11 cellular contexts compared by ENCODE assay signal in genomic region chr17:3907483-3908216, GRCh38. TPM values are rescaled to one million over a fixed set of nuclear protein-coding genes. Genes with fewer than 3 reads are reported as not detected.
DNase-seq lines count a peak whose midpoint lies in the region; ATAC-seq, FAIRE-seq and TF ChIP-seq lines count a peak whose summit lies in the region.
"Had no signal": no experiment of that assay in that cellular context is flagged by ENCODE, and none has a peak within 500 bp of the region (broad histone marks: within the 10 kb centered on the region; RNA-seq: fewer than 3 reads in every experiment).

No MANE protein-coding gene starts in this region.

- CTCF ChIA-PET in CD4-positive, alpha-beta memory T cell (lab: Charles Lee; ENCODE audit: partially characterized antibody), result interaction anchor here (0.7 to 2.4 kb wide), 4 partner anchors 9 to 170 kb away, joined by 3 to 7 read pairs (median 4); partner anchors contain the start of gene P2RX1

- H3K4me1 Mint-ChIP-seq in CD4-positive, alpha-beta memory T cell, result peaks cover 5 to 17% (median 12%) of the 10 kb centered on the region in 4 donors
- H3K4me1 Mint-ChIP-seq in naive B cell, result peaks cover 36 to 68% (median 66%) of the 10 kb centered on the region in 3 donors

- no peaks in the 10 kb centered on the region for H3K27me3 Mint-ChIP-seq in CD4-positive, alpha-beta memory T cell
- no peaks in the 10 kb centered on the region for H3K27me3 Mint-ChIP-seq in naive B cell

- H3K27me3 ChIP-seq in CD4-positive, alpha-beta memory T cell (ENCODE audit: insufficient read depth, low read length), result no peaks in the 10 kb centered on the region

- peak in 1 of 5 donors; percentile 37 for DNase-seq in CD4-positive, alpha-beta memory T cell
- DNase-seq in HTR-8/SVneo (ENCODE audit: insufficient read length, low spot score), result no peak
- DNase-seq in choroid plexus epithelial cell (ENCODE audit: low read depth), result no peak
- DNase-seq in naive B cell, result no peak
- no peak for DNase-seq in SW 1271 (lab: John Stamatoyannopoulos, UW)
- DNase-seq in ureter (ENCODE audit: low spot score), result no peak
- DNase-seq in activated CD4-positive, alpha-beta T cell treated with anti-CD3 and anti-CD28 coated beads, Interleukin-2, amount 50 U/mL, for 48 hours, result no peak
- DNase-seq: NCI-H774 had no signal

- no peak overlapping the region for H3K4me3 ChIP-seq in CD4-positive, alpha-beta memory T cell (ENCODE audit: low read length in 2 of 2)
- H3K4me3 ChIP-seq in choroid plexus epithelial cell (ENCODE audit: low read depth, low read length), result no peak overlapping the region

- H3K4me1 ChIP-seq in CD4-positive, alpha-beta memory T cell (ENCODE audit: insufficient read depth, low read length), result peaks cover 15% of the 10 kb centered on the region

- peak overlapping the region in 4 of 7 donors; percentile 13 to 75 (median 46) for H3K27ac Mint-ChIP-seq in CD4-positive, alpha-beta memory T cell
- H3K27ac Mint-ChIP-seq in naive B cell, result peak overlapping the region; percentile 75 to 100 (median 86)
- H3K27ac Mint-ChIP-seq: activated T-helper 2 cell treated with anti-CD3 and anti-CD28 coated beads, Interferon-gamma antibody, Interleukin-2, Interleukin-4, amounts not matched to agents 10 μg/mL and 5 μg/mL and 100 μg/mL, durations not matched to agents 14 hours and 24 hours and 36 hours had no signal

- TF ChIP-seq CTCF in choroid plexus epithelial cell (conservative IDR thresholded peaks at IDR 0.05; ENCODE audit: low read depth, low read length), result peak; percentile 35

- H3K27ac ChIP-seq in CD4-positive, alpha-beta memory T cell (ENCODE audit: low read depth, low read length), result no peak overlapping the region

- FAIRE-seq in HTR-8/SVneo (lab: Jason Lieb, UNC), result peak; percentile 67
- FAIRE-seq: G401.6 had no signal

- POLR2A ChIA-PET in CD4-positive, alpha-beta memory T cell (lab: Charles Lee; ENCODE audit: partially characterized antibody), result no interaction called here

- no peaks in the 10 kb centered on the region for H3K36me3 ChIP-seq in CD4-positive, alpha-beta memory T cell (ENCODE audit: insufficient read depth, low read length)

- no peaks in the 10 kb centered on the region for H3K9me3 ChIP-seq in CD4-positive, alpha-beta memory T cell (ENCODE audit: control insufficient read depth in 1 of 2, low read length in 2 of 2)

- ATAC-seq in naive B cell (ENCODE audit: low read depth in 2 of 2) (no peak), HG03045 (IDR thresholded peaks at IDR 0.05; ENCODE audit: unreplicated experiment) (no peak)

- H3K9me3 Mint-ChIP-seq in CD4-positive, alpha-beta memory T cell, result no peaks in the 10 kb centered on the region
- H3K9me3 Mint-ChIP-seq in naive B cell, result no peaks in the 10 kb centered on the region
- H3K9me3 Mint-ChIP-seq: activated T-helper 2 cell treated with anti-CD3 and anti-CD28 coated beads, Interferon-gamma antibody, Interleukin-2, Interleukin-4, amounts not matched to agents 10 μg/mL and 5 μg/mL and 100 μg/mL, durations not matched to agents 14 hours and 24 hours and 36 hours had no signal

- intact Hi-C loops in CD4-positive, alpha-beta memory T cell (cut with micrococcal nuclease), result no loop called here

- no peaks in the 10 kb centered on the region for H3K36me3 Mint-ChIP-seq in CD4-positive, alpha-beta memory T cell
- H3K36me3 Mint-ChIP-seq in naive B cell, result no peaks in the 10 kb centered on the region

- H3K4me3 Mint-ChIP-seq in CD4-positive, alpha-beta memory T cell, result no peak overlapping the region
- peak overlapping the region in 3 of 8 donors; percentile 45 to 75 (median 47) for H3K4me3 Mint-ChIP-seq in naive B cell

RNA-seq across cellular contexts. Expression of gene P2RX1, which starts 8.6 kb away (rescaled TPM):
- not detected for total RNA-seq in CD4-positive, alpha-beta memory T cell
- polyA plus RNA-seq in CD4-positive, alpha-beta memory T cell, result not detected
- 10 to 100 TPM in 5 of 6 donors, 1 to 10 TPM in 1; 2.3 to 20.2 (median 15.1) TPM for polyA plus RNA-seq in naive B cell (ENCODE audit: low read depth in 6 of 6)
- total RNA-seq in ureter, result 44.3 TPM

RNA-seq across cellular contexts. Expression of gene CAMKK1, which starts 14.8 kb away (rescaled TPM):
- 1 to 10 TPM; 3.5 TPM for total RNA-seq in CD4-positive, alpha-beta memory T cell
- polyA plus RNA-seq in CD4-positive, alpha-beta memory T cell, result 1 to 10 TPM in 1 of 2 donors, under 1 TPM in 1; 0.18 to 2.6 TPM
- polyA plus RNA-seq in naive B cell (ENCODE audit: low read depth in 6 of 6), result 1 to 10 TPM in 4 of 6 donors, under 1 TPM in 2; 0.69 to 1.4 (median 1.1) TPM
- total RNA-seq in ureter, result 7.8 TPM

RNA-seq across cellular contexts. Expression of gene ATP2A3, which starts 56.6 kb away (rescaled TPM):
- 100 to 1,000 TPM; 157 to 177 TPM for total RNA-seq in CD4-positive, alpha-beta memory T cell
- 10 to 100 TPM; 34.4 to 89.0 TPM for polyA plus RNA-seq in CD4-positive, alpha-beta memory T cell
- polyA plus RNA-seq in naive B cell (ENCODE audit: low read depth in 6 of 6), result 100 to 1,000 TPM in 2 of 6 donors, 10 to 100 TPM in 4; 68.7 to 180 (median 94.2) TPM
- 36.3 TPM for total RNA-seq in ureter

Comparison
In these comparisons a context has a peak if more than half of its experiments do, and no peak if none do; other contexts are left out.
1. RNA of gene P2RX1, which starts 8.6 kb away (total RNA-seq): 44.3 TPM in ureter (single experiment); not detected in CD4-positive, alpha-beta memory T cell; every median in the first group is over 10 times any median in the second.